3 cellular contexts compared by ENCODE assay signal in the genomic region with DNA sequence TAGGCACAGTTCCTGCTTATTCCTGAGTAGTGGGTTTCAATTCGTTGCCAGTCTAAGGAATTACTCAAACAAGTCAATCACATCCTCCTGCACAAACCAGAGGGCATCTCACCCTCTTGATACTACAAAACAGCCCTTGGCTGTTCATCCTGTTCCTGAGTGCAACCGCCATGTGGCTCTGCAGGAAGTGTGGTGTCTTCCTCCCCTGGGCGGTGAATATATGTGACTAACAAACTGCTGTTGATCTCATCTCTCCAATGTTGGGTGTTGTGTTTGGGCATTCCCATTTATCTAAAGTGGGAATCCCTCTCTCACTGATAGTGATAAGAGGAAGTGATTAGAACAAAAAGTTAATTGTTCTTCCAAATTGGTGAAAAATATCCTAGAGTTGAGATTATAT.
TF ChIP-seq lines count a peak whose summit lies in the region.

No MANE protein-coding gene starts in this region.

TF ChIP-seq in SK-N-SH, 30 proteins besides CTCF, POLR2A, EP300 and RAD21:
- no peak for TF ChIP-seq CHD2 (IDR thresholded peaks at IDR 0.05; ENCODE audit: low read length, partially characterized antibody)
- TF ChIP-seq REST (IDR thresholded peaks at IDR 0.05; ENCODE audit: low read depth, low read length): no peak
- TF ChIP-seq RFX5 (IDR thresholded peaks at IDR 0.05; ENCODE audit: low read length): no peak
- TF ChIP-seq SMC3 (IDR thresholded peaks at IDR 0.05; ENCODE audit: low read depth, low read length): no peak
- no peak for TF ChIP-seq MXI1 (IDR thresholded peaks at IDR 0.05; ENCODE audit: low read depth, low read length)
- TF ChIP-seq IRF3 (IDR thresholded peaks at IDR 0.05; ENCODE audit: low read depth, low read length): no peak
- TF ChIP-seq, protein P1, sequence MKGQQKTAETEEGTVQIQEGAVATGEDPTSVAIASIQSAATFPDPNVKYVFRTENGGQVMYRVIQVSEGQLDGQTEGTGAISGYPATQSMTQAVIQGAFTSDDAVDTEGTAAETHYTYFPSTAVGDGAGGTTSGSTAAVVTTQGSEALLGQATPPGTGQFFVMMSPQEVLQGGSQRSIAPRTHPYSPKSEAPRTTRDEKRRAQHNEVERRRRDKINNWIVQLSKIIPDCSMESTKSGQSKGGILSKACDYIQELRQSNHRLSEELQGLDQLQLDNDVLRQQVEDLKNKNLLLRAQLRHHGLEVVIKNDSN (IDR thresholded peaks at IDR 0.05; ENCODE audit: borderline replicate concordance, low read depth): no peak
- no peak for TF ChIP-seq GABPA (IDR thresholded peaks at IDR 0.05; ENCODE audit: low read depth)
- TF ChIP-seq NRF1 (IDR thresholded peaks at IDR 0.05; ENCODE audit: low read depth, low read length): no peak
- no peak for TF ChIP-seq RCOR1 (IDR thresholded peaks at IDR 0.05; ENCODE audit: low read length)
- TF ChIP-seq TEAD4 (IDR thresholded peaks at IDR 0.05; ENCODE audit: borderline replicate concordance, insufficient read depth): no peak
- no peak for TF ChIP-seq FOXJ3 (CRISPR knock-in tag; IDR thresholded peaks at IDR 0.05)
- TF ChIP-seq FOXM1 (IDR thresholded peaks at IDR 0.05; ENCODE audit: low read depth): no peak

TF ChIP-seq in SK-N-SH treated with all-trans-retinoic acid at 6 μM for 48 hours, 23 proteins besides CTCF, POLR2A, EP300 and RAD21:
- TF ChIP-seq PPARA (CRISPR knock-in tag; IDR thresholded peaks at IDR 0.05; ENCODE audit: borderline replicate concordance): no peak
- TF ChIP-seq BACH2 (CRISPR knock-in tag; IDR thresholded peaks at IDR 0.05; ENCODE audit: borderline replicate concordance): no peak
- no peak for TF ChIP-seq ZFP3 (CRISPR knock-in tag; IDR thresholded peaks at IDR 0.05)
- no peak for TF ChIP-seq CSDC2 (CRISPR knock-in tag; IDR thresholded peaks at IDR 0.05)
- no peak for TF ChIP-seq ARNTL (CRISPR knock-in tag; IDR thresholded peaks at IDR 0.05; ENCODE audit: borderline replicate concordance, low read depth)
- no peak for TF ChIP-seq PATZ1 (CRISPR knock-in tag; IDR thresholded peaks at IDR 0.05; ENCODE audit: borderline replicate concordance)
- TF ChIP-seq SNAI2 (CRISPR knock-in tag; IDR thresholded peaks at IDR 0.05): no peak
- no peak for TF ChIP-seq ZNF565 (CRISPR knock-in tag; conservative IDR thresholded peaks at IDR 0.05; ENCODE audit: low read depth)
- no peak for TF ChIP-seq ZC3H10 (CRISPR knock-in tag; IDR thresholded peaks at IDR 0.05)
- TF ChIP-seq OSR1 (CRISPR knock-in tag; IDR thresholded peaks at IDR 0.05): no peak
- no peak for TF ChIP-seq ZNF70 (CRISPR knock-in tag; IDR thresholded peaks at IDR 0.05)
- TF ChIP-seq ZFP30 (CRISPR knock-in tag; IDR thresholded peaks at IDR 0.05): no peak
- TF ChIP-seq ESRRG (CRISPR knock-in tag; IDR thresholded peaks at IDR 0.05): no peak
- no peak for TF ChIP-seq ZNF8 (CRISPR knock-in tag; IDR thresholded peaks at IDR 0.05)
- TF ChIP-seq GLIS3 (CRISPR knock-in tag; IDR thresholded peaks at IDR 0.05): no peak
- no peak for TF ChIP-seq CREB5 (CRISPR knock-in tag; IDR thresholded peaks at IDR 0.05; ENCODE audit: low read depth)

TF ChIP-seq in endothelial cell of umbilical vein, 7 proteins besides CTCF, POLR2A, EP300 and RAD21:
- TF ChIP-seq POLR2AphosphoS5 (IDR thresholded peaks at IDR 0.05; ENCODE audit: insufficient read depth, low read depth, low read length): peak; percentile 43
- peak; percentile 65 for TF ChIP-seq FOS (IDR thresholded peaks at IDR 0.05; ENCODE audit: borderline replicate concordance, insufficient read depth, low read length)
- TF ChIP-seq MAX (IDR thresholded peaks at IDR 0.05; ENCODE audit: insufficient read depth, insufficient read length): no peak
- TF ChIP-seq GATA2 (IDR thresholded peaks at IDR 0.05; ENCODE audit: insufficient read depth, insufficient read length, low read depth, low read length): peak; percentile 76
- TF ChIP-seq MYC (IDR thresholded peaks at IDR 0.05; ENCODE audit: low read depth, low read length): no peak
- no peak for TF ChIP-seq JUN (IDR thresholded peaks at IDR 0.05; ENCODE audit: borderline replicate concordance, insufficient read depth, insufficient read length, low read depth)
